In genomic region chr16:73047221-73047535, GRCh38 we compare ENCODE assay signal across 8 cellular contexts. TPM values are rescaled to one million over a fixed set of nuclear protein-coding genes. Genes with fewer than 3 reads are reported as not detected.
A peak's percentile ranks its signal among the peaks of the same experiment; 100 is the strongest.
DNase-seq lines count a peak whose midpoint lies in the region; ATAC-seq, FAIRE-seq and TF ChIP-seq lines count a peak whose summit lies in the region.

No MANE protein-coding gene starts in this region.

- H3K27me3 ChIP-seq in DND-41 (ENCODE audit: insufficient read depth, low read length, poor library complexity) = peaks cover 20% of the 10 kb centered on the region
- H3K27me3 ChIP-seq in Peyer's patch = no peaks in the 10 kb centered on the region
- H3K27me3 ChIP-seq in pancreas = no peaks in the 10 kb centered on the region

- no peak for DNase-seq in DND-41
- DNase-seq in Peyer's patch = no peak
- DNase-seq in epithelial cell of prostate (ENCODE audit: low read depth, low spot score) = no peak
- DNase-seq in pancreas = no peak
- DNase-seq in pons (ENCODE audit: low spot score) = no peak
- no peak for DNase-seq in cerebellar nuclear complex (lab: John Stamatoyannopoulos, UW)

- peaks cover 14% of the 10 kb centered on the region for H3K4me1 ChIP-seq in DND-41 (ENCODE audit: insufficient read depth, low read length)
- H3K4me1 ChIP-seq in Peyer's patch = peaks cover 0 to 53% (median 5%) of the 10 kb centered on the region in 4 donors
- peaks cover 19 to 50% (median 44%) of the 10 kb centered on the region in 3 donors for H3K4me1 ChIP-seq in pancreas

- H3K9ac ChIP-seq in DND-41 (ENCODE audit: low read depth, low read length) = no peak overlapping the region; the same call in 1 of the 2 replicates

- H3K27ac ChIP-seq in DND-41 (ENCODE audit: low read length) = no peak overlapping the region
- peak overlapping the region; percentile 70 to 90 (median 81) for H3K27ac ChIP-seq in Peyer's patch
- H3K27ac ChIP-seq in epithelial cell of prostate = peak overlapping the region; percentile 87
- H3K27ac ChIP-seq in pancreas = peak overlapping the region; percentile 89 to 92 (median 90)

- H3K9me3 ChIP-seq in DND-41 (ENCODE audit: insufficient read depth, low read length, severe bottlenecking) = no peaks in the 10 kb centered on the region
- no peaks in the 10 kb centered on the region for H3K9me3 ChIP-seq in Peyer's patch
- H3K9me3 ChIP-seq in pancreas = no peaks in the 10 kb centered on the region

- intact Hi-C loops in pancreas (cut with DNase I) = loop anchor here in 2 of 3 donors (10.0 kb wide), 2 partner anchors 82 to 212 kb away; no protein-coding TSS in a partner anchor

- TF ChIP-seq CTCF in DND-41 (IDR thresholded peaks at IDR 0.05; ENCODE audit: borderline replicate concordance, extremely low read depth, low read length, poor library complexity, severe bottlenecking) = no peak
- no peak for TF ChIP-seq CTCF in Peyer's patch (IDR thresholded peaks at IDR 0.05)
- TF ChIP-seq CTCF in pancreas (IDR thresholded peaks at IDR 0.05) = no peak

- H3K4me3 ChIP-seq in DND-41 (ENCODE audit: low read depth in 1 of 2, low read length in 2 of 2) (no peak overlapping the region; a peak in 1 of 4 replicates), Peyer's patch (peak overlapping the region; percentile 60 to 91 (median 64)), pancreas (peak overlapping the region in 3 of 4 donors; percentile 77 to 89 (median 81))

- H3K4me2 ChIP-seq in DND-41 (ENCODE audit: insufficient read depth, low read length) = peak overlapping the region; percentile 75

- no peak for ATAC-seq in DND-41 (ENCODE audit: insufficient read depth, low read depth)
- no peak for ATAC-seq in pancreas
- ATAC-seq in GM19467 (IDR thresholded peaks at IDR 0.05; ENCODE audit: unreplicated experiment) = no peak
- ATAC-seq in GM21619 (IDR thresholded peaks at IDR 0.05; ENCODE audit: unreplicated experiment) = no peak

- no peak for FAIRE-seq in pancreas (lab: Jason Lieb, UNC)

- TF ChIP-seq POLR2A in Peyer's patch (IDR thresholded peaks at IDR 0.05) = no peak

- no peaks in the 10 kb centered on the region for H3K79me2 ChIP-seq in DND-41 (ENCODE audit: insufficient read depth, low read length)

- H4K20me1 ChIP-seq in DND-41 (ENCODE audit: insufficient read depth, low read length) = peaks cover 78% of the 10 kb centered on the region

- WGBS in pancreas, 2 donors = 30 to 36% methylated on average over 6 of the region's 6 CpGs

- H3K36me3 ChIP-seq in DND-41 (ENCODE audit: insufficient read depth, low read length) = no peaks in the 10 kb centered on the region
- H3K36me3 ChIP-seq in Peyer's patch = no peaks in the 10 kb centered on the region
- H3K36me3 ChIP-seq in pancreas = no peaks in the 10 kb centered on the region

- H2AFZ ChIP-seq in DND-41 (ENCODE audit: low read depth, low read length) = no peak overlapping the region

RNA-seq across cellular contexts. Expression of gene ZFHX3, which starts 0.8 kb away (rescaled TPM):
- 10 to 100 TPM in 3 of 4 donors, 1 to 10 TPM in 1; 6.3 to 39.6 (median 14.6) TPM for total RNA-seq in Peyer's patch
- total RNA-seq in pancreas = 10 to 100 TPM in 4 of 6 donors, 1 to 10 TPM in 2; 8.7 to 17.6 (median 10.4) TPM
- 1 to 10 TPM; 2.5 to 4.5 TPM for polyA plus RNA-seq in pancreas

Comparison
In these comparisons a context has a peak if more than half of its experiments do, and no peak if none do; other contexts are left out.
1. H3K4me3 ChIP-seq: peak in Peyer's patch (4 of 4) and pancreas (3 of 4); none in DND-41 (0 of 2).